In the genomic region with DNA sequence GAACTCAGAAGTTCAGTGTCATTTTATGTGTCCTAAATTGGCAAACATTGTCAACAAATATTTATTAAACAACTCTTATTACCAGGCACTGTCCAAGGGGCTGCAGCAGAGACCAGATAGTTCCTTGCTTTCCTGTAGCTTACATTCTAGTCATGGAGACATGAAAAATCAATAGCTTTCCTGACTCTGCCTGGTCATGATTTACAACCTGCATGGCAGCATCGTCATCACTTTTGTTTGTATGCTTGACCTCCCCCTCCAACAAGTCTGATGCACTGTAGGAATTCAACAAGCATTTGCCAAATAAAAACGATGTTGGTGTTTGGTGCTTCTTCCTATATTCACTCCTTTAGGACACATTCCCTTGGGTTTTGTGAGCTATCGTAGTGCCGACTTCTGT, we compare ENCODE assay signal across 19 cellular contexts.
DNase-seq lines count a peak whose midpoint lies in the region; FAIRE-seq and TF ChIP-seq lines count a peak whose summit lies in the region.
"Had no signal": no experiment of that assay in that cellular context is flagged by ENCODE, and none has a peak within 500 bp of the region (broad histone marks: within the 10 kb centered on the region; RNA-seq: fewer than 3 reads in every experiment).

No MANE protein-coding gene starts in this region.

- H2AFZ ChIP-seq in H1 (ENCODE audit: low read length) = no peak overlapping the region

- H3K4me2 ChIP-seq in H1 (ENCODE audit: insufficient read depth in 1 of 2, low read depth in 2 of 2, low read length in 2 of 2) (peak overlapping the region in 1 of 2 experiments; percentile 38; a peak in 2 of 4 replicates), mesendoderm (ENCODE audit: low read length) (no peak overlapping the region)
- H3K4me2 ChIP-seq: KMS-11 had no signal

- no peak overlapping the region for H3K14ac ChIP-seq in H1 (ENCODE audit: insufficient read length)

- H3K36me3 ChIP-seq in H1 (ENCODE audit: control insufficient read depth in 2 of 4, insufficient read depth in 4 of 4, low read length in 3 of 4) = no peaks in the 10 kb centered on the region; a peak in 1 of 8 replicates
- no peaks in the 10 kb centered on the region for H3K36me3 ChIP-seq in mesendoderm (ENCODE audit: control insufficient read depth, insufficient read depth, low read length)
- H3K36me3 ChIP-seq in subcutaneous abdominal adipose tissue (ENCODE audit: control insufficient read depth in 5 of 5, insufficient read depth in 5 of 5, low read length in 5 of 5) = peaks cover 0 to 3% (median 0%) of the 10 kb centered on the region in 5 donors
- H3K36me3 ChIP-seq: colonic mucosa had no signal

- H3K18ac ChIP-seq in H1 (ENCODE audit: extremely low read depth, low read length) (no peak overlapping the region), mesendoderm (ENCODE audit: low read length) (peak overlapping the region; percentile 65)

- H3K79me1 ChIP-seq in H1 (ENCODE audit: low read depth, low read length) = no peaks in the 10 kb centered on the region
- no peaks in the 10 kb centered on the region for H3K79me1 ChIP-seq in mesendoderm (ENCODE audit: low read length)

- H2BK5ac ChIP-seq in H1 (ENCODE audit: low read depth, low read length) = 0 out of 2 replicates have a peak overlapping the region, but pooled peaks have one; percentile 2
- no peak overlapping the region for H2BK5ac ChIP-seq in mesendoderm (ENCODE audit: low read length)

- H4K20me1 ChIP-seq in H1 (replicated peaks in 1 of 2; ENCODE audit: control insufficient read depth in 1 of 2, insufficient read depth in 2 of 2, low read length in 2 of 2) = no peaks in the 10 kb centered on the region

- no peaks in the 10 kb centered on the region for H3K9me3 Mint-ChIP-seq in HFFc6
- H3K9me3 Mint-ChIP-seq: activated CD4-positive, alpha-beta T cell treated with anti-CD3 and anti-CD28 coated beads, Interleukin-2, amount 10 ng/mL, durations not matched to agents 7 days and 5 days; activated naive CD4-positive, alpha-beta T cell treated with anti-CD3 and anti-CD28 coated beads for 36 hours; memory B cell had no signal

- H3K27me3 Mint-ChIP-seq in HFFc6 (ENCODE audit: insufficient read depth) = no peaks in the 10 kb centered on the region
- H3K27me3 Mint-ChIP-seq: activated CD4-positive, alpha-beta T cell treated with anti-CD3 and anti-CD28 coated beads, Interleukin-2, amount 10 ng/mL, durations not matched to agents 7 days and 5 days; memory B cell had no signal

- no peaks in the 10 kb centered on the region for H3K79me2 ChIP-seq in H1 (ENCODE audit: control insufficient read depth in 1 of 2, insufficient read depth in 2 of 2, low read length in 2 of 2)
- H3K79me2 ChIP-seq in mesendoderm (ENCODE audit: control insufficient read depth, insufficient read depth, low read length) = no peaks in the 10 kb centered on the region

- H3K23me2 ChIP-seq in H1 (ENCODE audit: low read depth, low read length) = no peaks in the 10 kb centered on the region

- H2BK15ac ChIP-seq in H1 (ENCODE audit: low read length) (no peak overlapping the region), mesendoderm (replicated peaks; ENCODE audit: low read depth) (no peak overlapping the region)

- H3K27ac ChIP-seq in H1 (ENCODE audit: low read depth, low read length) (no peak overlapping the region), mesendoderm (ENCODE audit: low read depth, low read length) (no peak overlapping the region), subcutaneous abdominal adipose tissue (ENCODE audit: low read depth, low read length) (peak overlapping the region; percentile 89)
- H3K27ac ChIP-seq: KMS-11 had no signal

- H3K27me3 ChIP-seq in H1 (replicated peaks in 1 of 4; ENCODE audit: control insufficient read depth in 3 of 4, extremely low read depth in 1 of 4, insufficient read depth in 3 of 4, low read length in 3 of 4) (no peaks in the 10 kb centered on the region), mesendoderm (ENCODE audit: insufficient read depth, low read length, poor library complexity) (no peaks in the 10 kb centered on the region), subcutaneous abdominal adipose tissue (ENCODE audit: control insufficient read depth in 5 of 5, insufficient read depth in 4 of 5, low read length in 5 of 5) (no peaks in the 10 kb centered on the region)
- H3K27me3 ChIP-seq: BE2C, colonic mucosa had no signal

- no peak overlapping the region; the same call in 1 of the 2 replicates for H2AK5ac ChIP-seq in H1 (ENCODE audit: low read depth, low read length)
- no peak overlapping the region for H2AK5ac ChIP-seq in mesendoderm (ENCODE audit: low read length)

- TF ChIP-seq EP300 in H1 (IDR thresholded peaks at IDR 0.05; ENCODE audit: borderline replicate concordance in 1 of 2, low read depth in 2 of 2, low read length in 2 of 2) = no peak

- no peak for FAIRE-seq in H1 (lab: Jason Lieb, UNC)

- no peaks in the 10 kb centered on the region; the same call in 1 of the 2 replicates for H3K36me3 Mint-ChIP-seq in HFFc6 (ENCODE audit: low read depth)

- no peak overlapping the region for H3K27ac Mint-ChIP-seq in HFFc6
- H3K27ac Mint-ChIP-seq: activated CD4-positive, alpha-beta T cell treated with anti-CD3 and anti-CD28 coated beads, Interleukin-2, amount 10 ng/mL, durations not matched to agents 7 days and 5 days; activated naive CD4-positive, alpha-beta T cell treated with anti-CD3 and anti-CD28 coated beads for 36 hours; memory B cell had no signal

- TF ChIP-seq POLR2A in H1 (IDR thresholded peaks at IDR 0.05; ENCODE audit: control extremely low read depth in 1 of 2, low read depth in 2 of 2, low read length in 2 of 2) = no peak

- WGBS in H1 (ENCODE audit: extremely low coverage in 1 of 2, insufficient coverage in 1 of 2, insufficient read length in 1 of 2, insufficient replicate concordance in 2 of 2, low coverage in 1 of 2, low lambda C conversion rate in 2 of 2, missing lambda C conversion rate in 1 of 2), 2 experiments = 85% methylated on average over 4 of the region's 4 CpGs; no CpG with 5 or more reads in 1 of the 2 experiments
- WGBS in mesendoderm (ENCODE audit: extremely low coverage, insufficient coverage, low lambda C conversion rate) = no CpG with 5 or more reads among the region's 4 CpGs

- peaks cover 53% of the 10 kb centered on the region for H3K4me1 Mint-ChIP-seq in HFFc6 (ENCODE audit: low read depth)
- H3K4me1 Mint-ChIP-seq: memory B cell had no signal

- H2BK120ac ChIP-seq in H1 (replicated peaks; ENCODE audit: low read depth, low read length) (no peak overlapping the region), mesendoderm (ENCODE audit: low read depth, low read length) (no peak overlapping the region)

- no peak overlapping the region for H4K91ac ChIP-seq in H1 (replicated peaks; ENCODE audit: insufficient read length, low read length)

- no peak overlapping the region for H3K23ac ChIP-seq in H1 (ENCODE audit: insufficient read length)
- no peak overlapping the region for H3K23ac ChIP-seq in mesendoderm (ENCODE audit: low read length)

- H3K56ac ChIP-seq in H1 (replicated peaks; ENCODE audit: insufficient read length, low read depth, low read length) (no peak overlapping the region), mesendoderm (ENCODE audit: low read length) (peak overlapping the region; percentile 18)

- TF ChIP-seq CTCF in H1 (IDR thresholded peaks at IDR 0.05; ENCODE audit: control extremely low read depth in 1 of 3, insufficient read depth in 1 of 3, low read depth in 1 of 3, low read length in 3 of 3) (no peak), HFFc6 (IDR thresholded peaks at IDR 0.05) (no peak)

- no peak overlapping the region; the same call in 1 of the 2 replicates for H2BK20ac ChIP-seq in H1 (ENCODE audit: low read length)

- no peak overlapping the region for H4K8ac ChIP-seq in H1 (ENCODE audit: extremely low read depth, insufficient read depth, low read length)
- no peak overlapping the region for H4K8ac ChIP-seq in mesendoderm (ENCODE audit: low read depth, low read length)

- H4K5ac ChIP-seq in H1 (ENCODE audit: insufficient read length, low read depth, low read length) (no peak overlapping the region), mesendoderm (ENCODE audit: low read length) (no peak overlapping the region)

- no peaks in the 10 kb centered on the region for H3K9me3 ChIP-seq in H1 (ENCODE audit: insufficient read depth in 2 of 2, low read depth in 1 of 2, low read length in 1 of 2)
- no peaks in the 10 kb centered on the region for H3K9me3 ChIP-seq in subcutaneous abdominal adipose tissue (ENCODE audit: control insufficient read depth in 5 of 5, low read length in 5 of 5)
- H3K9me3 ChIP-seq: BE2C, colonic mucosa had no signal

- H3K4me1 ChIP-seq in H1 (replicated peaks in 1 of 4; ENCODE audit: control insufficient read depth in 3 of 4, insufficient read depth in 4 of 4, low read length in 3 of 4) = peaks cover 4 to 17% (median 13%) of the 10 kb centered on the region in 4 experiments; a peak in 6 of 7 replicates
- peaks cover 23% of the 10 kb centered on the region for H3K4me1 ChIP-seq in mesendoderm (ENCODE audit: control insufficient read depth, low read depth, low read length)
- peaks cover 11 to 78% (median 65%) of the 10 kb centered on the region in 5 donors for H3K4me1 ChIP-seq in subcutaneous abdominal adipose tissue (ENCODE audit: control insufficient read depth in 5 of 5, insufficient read depth in 5 of 5, low read length in 5 of 5)

- no peak overlapping the region for H3K4me3 Mint-ChIP-seq in HFFc6
- H3K4me3 Mint-ChIP-seq: activated CD4-positive, alpha-beta T cell treated with anti-CD3 and anti-CD28 coated beads, Interleukin-2, amount 10 ng/mL, durations not matched to agents 7 days and 5 days; activated naive CD4-positive, alpha-beta T cell treated with anti-CD3 and anti-CD28 coated beads for 36 hours; memory B cell had no signal

- H3K9ac ChIP-seq in H1 (replicated peaks in 1 of 4; ENCODE audit: extremely low read depth in 1 of 4, low read depth in 3 of 4, low read length in 3 of 4) = peak overlapping the region in 1 of 4 experiments; percentile 16; a peak in 1 of 7 replicates
- H3K9ac ChIP-seq in mesendoderm (ENCODE audit: low read length) = no peak overlapping the region
- no peak overlapping the region for H3K9ac ChIP-seq in subcutaneous abdominal adipose tissue (ENCODE audit: low read length in 5 of 5)
- H3K9ac ChIP-seq: KMS-11 had no signal

- POLR2A ChIA-PET in H1 (lab: Charles Lee; ENCODE audit: partially characterized antibody) = interaction anchor here (1.1 kb wide), 1 partner anchor 10 kb away, joined by 4 read pairs; no protein-coding TSS in a partner anchor

- H3K4me3 ChIP-seq in H1 (ENCODE audit: extremely low read depth in 1 of 4, insufficient read depth in 2 of 4, low read depth in 3 of 4, low read length in 4 of 4) (no peak overlapping the region), mesendoderm (ENCODE audit: low read length) (no peak overlapping the region), subcutaneous abdominal adipose tissue (ENCODE audit: low read depth in 1 of 5, low read length in 5 of 5) (no peak overlapping the region)
- H3K4me3 ChIP-seq: colonic mucosa had no signal

- H2BK12ac ChIP-seq in H1 (ENCODE audit: low read depth, low read length) = no peak overlapping the region; the same call in 1 of the 2 replicates

- H3K4ac ChIP-seq in H1 (replicated peaks; ENCODE audit: insufficient read length, low read depth, low read length) (no peak overlapping the region), mesendoderm (ENCODE audit: low read depth, low read length) (no peak overlapping the region)

- CTCF ChIA-PET in H1 (lab: Charles Lee; ENCODE audit: partially characterized antibody) = interaction anchor here (1.2 to 1.4 kb wide), 2 partner anchors 12 to 14 kb away, joined by 3 to 5 read pairs; no protein-coding TSS in a partner anchor

- no peak for TF ChIP-seq RAD21 in H1 (IDR thresholded peaks at IDR 0.05 in 1 of 2, conservative IDR thresholded peaks at IDR 0.05 in 1 of 2; ENCODE audit: low read depth in 2 of 2, low read length in 2 of 2)

- DNase-seq in NCI-H2227 (lab: John Stamatoyannopoulos, UW; ENCODE audit: unreplicated experiment) (peak; percentile 22), H1 (ENCODE audit: low read depth in 1 of 2, low spot score in 2 of 2) (no peak), mesendoderm (no peak), HFFc6 (no peak), DMS153 (lab: John Stamatoyannopoulos, UW) (no peak), cerebellar nuclear complex (lab: John Stamatoyannopoulos, UW) (no peak), dermis blood vessel endothelial cell (no peak)
- DNase-seq: activated CD4-positive, alpha-beta T cell treated with anti-CD3 and anti-CD28 coated beads, Interleukin-2, amount 10 ng/mL, durations not matched to agents 7 days and 5 days; activated naive CD4-positive, alpha-beta T cell treated with anti-CD3 and anti-CD28 coated beads for 36 hours; aorta; BE2C; colonic mucosa; NCI-H1048; NCI-H2081 treated with DMSO at 0.1 percent for 48 hours; NK-92 treated with Interleukin-12 subunit alpha and Interleukin-12 subunit beta, amount 100 ng/mL, for 24 hours; stimulated activated CD4-positive, alpha-beta T cell treated with anti-CD3 and anti-CD28 coated beads, Interleukin-2, amount 100 ng/mL, for 48 hours had no signal
